ENCODE assay signal across 1 cellular context in the genomic region with DNA sequence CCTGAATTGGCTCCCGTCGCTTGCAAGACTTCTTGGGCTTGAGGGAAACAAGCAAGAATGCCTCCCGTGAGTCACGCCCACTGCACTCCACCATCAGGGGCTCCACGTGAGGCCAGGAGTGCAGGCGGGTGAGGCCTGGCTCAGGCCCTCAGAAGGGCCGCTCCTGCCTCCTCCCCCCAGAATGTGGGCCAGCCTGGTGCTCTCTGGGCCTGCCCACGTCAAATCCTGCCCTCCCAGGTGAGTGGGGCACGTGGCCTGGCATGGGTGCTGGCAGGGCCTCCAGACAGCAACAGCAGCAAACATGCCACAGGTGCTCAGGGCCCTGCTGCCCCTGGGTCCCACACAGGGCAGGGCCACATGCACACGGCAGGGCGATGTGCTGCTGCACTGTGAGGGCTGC.
TF ChIP-seq lines count a peak whose summit lies in the region.

No MANE protein-coding gene starts in this region.

TF ChIP-seq in GM12878, 131 proteins besides CTCF, POLR2A, EP300 and RAD21:
- TF ChIP-seq, protein P1, sequence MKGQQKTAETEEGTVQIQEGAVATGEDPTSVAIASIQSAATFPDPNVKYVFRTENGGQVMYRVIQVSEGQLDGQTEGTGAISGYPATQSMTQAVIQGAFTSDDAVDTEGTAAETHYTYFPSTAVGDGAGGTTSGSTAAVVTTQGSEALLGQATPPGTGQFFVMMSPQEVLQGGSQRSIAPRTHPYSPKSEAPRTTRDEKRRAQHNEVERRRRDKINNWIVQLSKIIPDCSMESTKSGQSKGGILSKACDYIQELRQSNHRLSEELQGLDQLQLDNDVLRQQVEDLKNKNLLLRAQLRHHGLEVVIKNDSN (IDR thresholded peaks at IDR 0.05; ENCODE audit: borderline replicate concordance, extremely low read length, insufficient read depth, low read depth, low read length) = no peak
- TF ChIP-seq SMC3 (IDR thresholded peaks at IDR 0.05; ENCODE audit: borderline replicate concordance, low read length) = no peak
- TF ChIP-seq ATF7 (IDR thresholded peaks at IDR 0.05; ENCODE audit: low read depth) = no peak
- TF ChIP-seq RUNX3 (IDR thresholded peaks at IDR 0.05; ENCODE audit: low read length) = no peak
- no peak for TF ChIP-seq SUPT20H (IDR thresholded peaks at IDR 0.05; ENCODE audit: borderline replicate concordance, control insufficient read depth, low read depth, low read length)
- no peak for TF ChIP-seq TCF3 (IDR thresholded peaks at IDR 0.05; ENCODE audit: borderline replicate concordance, insufficient read depth, low read depth, low read length)
- TF ChIP-seq ETV6 (conservative IDR thresholded peaks at IDR 0.05 in 1 of 2, IDR thresholded peaks at IDR 0.05 in 1 of 2; ENCODE audit: borderline replicate concordance in 1 of 2, low read depth in 1 of 2) = no peak
- TF ChIP-seq ZNF622 (IDR thresholded peaks at IDR 0.05) = no peak
- no peak for TF ChIP-seq RFX5 (IDR thresholded peaks at IDR 0.05; ENCODE audit: low read depth, low read length)
- TF ChIP-seq NR2C1 (IDR thresholded peaks at IDR 0.05) = no peak
- TF ChIP-seq, protein P2, sequence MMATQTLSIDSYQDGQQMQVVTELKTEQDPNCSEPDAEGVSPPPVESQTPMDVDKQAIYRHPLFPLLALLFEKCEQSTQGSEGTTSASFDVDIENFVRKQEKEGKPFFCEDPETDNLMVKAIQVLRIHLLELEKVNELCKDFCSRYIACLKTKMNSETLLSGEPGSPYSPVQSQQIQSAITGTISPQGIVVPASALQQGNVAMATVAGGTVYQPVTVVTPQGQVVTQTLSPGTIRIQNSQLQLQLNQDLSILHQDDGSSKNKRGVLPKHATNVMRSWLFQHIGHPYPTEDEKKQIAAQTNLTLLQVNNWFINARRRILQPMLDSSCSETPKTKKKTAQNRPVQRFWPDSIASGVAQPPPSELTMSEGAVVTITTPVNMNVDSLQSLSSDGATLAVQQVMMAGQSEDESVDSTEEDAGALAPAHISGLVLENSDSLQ (IDR thresholded peaks at IDR 0.05) = no peak
- no peak for TF ChIP-seq BACH1 (IDR thresholded peaks at IDR 0.05; ENCODE audit: borderline replicate concordance)
- TF ChIP-seq, protein P3, sequence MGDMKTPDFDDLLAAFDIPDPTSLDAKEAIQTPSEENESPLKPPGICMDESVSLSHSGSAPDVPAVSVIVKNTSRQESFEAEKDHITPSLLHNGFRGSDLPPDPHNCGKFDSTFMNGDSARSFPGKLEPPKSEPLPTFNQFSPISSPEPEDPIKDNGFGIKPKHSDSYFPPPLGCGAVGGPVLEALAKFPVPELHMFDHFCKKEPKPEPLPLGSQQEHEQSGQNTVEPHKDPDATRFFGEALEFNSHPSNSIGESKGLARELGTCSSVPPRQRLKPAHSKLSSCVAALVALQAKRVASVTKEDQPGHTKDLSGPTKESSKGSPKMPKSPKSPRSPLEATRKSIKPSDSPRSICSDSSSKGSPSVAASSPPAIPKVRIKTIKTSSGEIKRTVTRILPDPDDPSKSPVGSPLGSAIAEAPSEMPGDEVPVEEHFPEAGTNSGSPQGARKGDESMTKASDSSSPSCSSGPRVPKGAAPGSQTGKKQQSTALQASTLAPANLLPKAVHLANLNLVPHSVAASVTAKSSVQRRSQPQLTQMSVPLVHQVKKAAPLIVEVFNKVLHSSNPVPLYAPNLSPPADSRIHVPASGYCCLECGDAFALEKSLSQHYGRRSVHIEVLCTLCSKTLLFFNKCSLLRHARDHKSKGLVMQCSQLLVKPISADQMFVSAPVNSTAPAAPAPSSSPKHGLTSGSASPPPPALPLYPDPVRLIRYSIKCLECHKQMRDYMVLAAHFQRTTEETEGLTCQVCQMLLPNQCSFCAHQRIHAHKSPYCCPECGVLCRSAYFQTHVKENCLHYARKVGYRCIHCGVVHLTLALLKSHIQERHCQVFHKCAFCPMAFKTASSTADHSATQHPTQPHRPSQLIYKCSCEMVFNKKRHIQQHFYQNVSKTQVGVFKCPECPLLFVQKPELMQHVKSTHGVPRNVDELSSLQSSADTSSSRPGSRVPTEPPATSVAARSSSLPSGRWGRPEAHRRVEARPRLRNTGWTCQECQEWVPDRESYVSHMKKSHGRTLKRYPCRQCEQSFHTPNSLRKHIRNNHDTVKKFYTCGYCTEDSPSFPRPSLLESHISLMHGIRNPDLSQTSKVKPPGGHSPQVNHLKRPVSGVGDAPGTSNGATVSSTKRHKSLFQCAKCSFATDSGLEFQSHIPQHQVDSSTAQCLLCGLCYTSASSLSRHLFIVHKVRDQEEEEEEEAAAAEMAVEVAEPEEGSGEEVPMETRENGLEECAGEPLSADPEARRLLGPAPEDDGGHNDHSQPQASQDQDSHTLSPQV (IDR thresholded peaks at IDR 0.05) = no peak
- TF ChIP-seq, protein P4, sequence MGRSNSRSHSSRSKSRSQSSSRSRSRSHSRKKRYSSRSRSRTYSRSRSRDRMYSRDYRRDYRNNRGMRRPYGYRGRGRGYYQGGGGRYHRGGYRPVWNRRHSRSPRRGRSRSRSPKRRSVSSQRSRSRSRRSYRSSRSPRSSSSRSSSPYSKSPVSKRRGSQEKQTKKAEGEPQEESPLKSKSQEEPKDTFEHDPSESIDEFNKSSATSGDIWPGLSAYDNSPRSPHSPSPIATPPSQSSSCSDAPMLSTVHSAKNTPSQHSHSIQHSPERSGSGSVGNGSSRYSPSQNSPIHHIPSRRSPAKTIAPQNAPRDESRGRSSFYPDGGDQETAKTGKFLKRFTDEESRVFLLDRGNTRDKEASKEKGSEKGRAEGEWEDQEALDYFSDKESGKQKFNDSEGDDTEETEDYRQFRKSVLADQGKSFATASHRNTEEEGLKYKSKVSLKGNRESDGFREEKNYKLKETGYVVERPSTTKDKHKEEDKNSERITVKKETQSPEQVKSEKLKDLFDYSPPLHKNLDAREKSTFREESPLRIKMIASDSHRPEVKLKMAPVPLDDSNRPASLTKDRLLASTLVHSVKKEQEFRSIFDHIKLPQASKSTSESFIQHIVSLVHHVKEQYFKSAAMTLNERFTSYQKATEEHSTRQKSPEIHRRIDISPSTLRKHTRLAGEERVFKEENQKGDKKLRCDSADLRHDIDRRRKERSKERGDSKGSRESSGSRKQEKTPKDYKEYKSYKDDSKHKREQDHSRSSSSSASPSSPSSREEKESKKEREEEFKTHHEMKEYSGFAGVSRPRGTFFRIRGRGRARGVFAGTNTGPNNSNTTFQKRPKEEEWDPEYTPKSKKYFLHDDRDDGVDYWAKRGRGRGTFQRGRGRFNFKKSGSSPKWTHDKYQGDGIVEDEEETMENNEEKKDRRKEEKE (IDR thresholded peaks at IDR 0.05) = no peak
- TF ChIP-seq, protein P5, sequence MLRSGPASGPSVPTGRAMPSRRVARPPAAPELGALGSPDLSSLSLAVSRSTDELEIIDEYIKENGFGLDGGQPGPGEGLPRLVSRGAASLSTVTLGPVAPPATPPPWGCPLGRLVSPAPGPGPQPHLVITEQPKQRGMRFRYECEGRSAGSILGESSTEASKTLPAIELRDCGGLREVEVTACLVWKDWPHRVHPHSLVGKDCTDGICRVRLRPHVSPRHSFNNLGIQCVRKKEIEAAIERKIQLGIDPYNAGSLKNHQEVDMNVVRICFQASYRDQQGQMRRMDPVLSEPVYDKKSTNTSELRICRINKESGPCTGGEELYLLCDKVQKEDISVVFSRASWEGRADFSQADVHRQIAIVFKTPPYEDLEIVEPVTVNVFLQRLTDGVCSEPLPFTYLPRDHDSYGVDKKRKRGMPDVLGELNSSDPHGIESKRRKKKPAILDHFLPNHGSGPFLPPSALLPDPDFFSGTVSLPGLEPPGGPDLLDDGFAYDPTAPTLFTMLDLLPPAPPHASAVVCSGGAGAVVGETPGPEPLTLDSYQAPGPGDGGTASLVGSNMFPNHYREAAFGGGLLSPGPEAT (IDR thresholded peaks at IDR 0.05; ENCODE audit: low read depth) = no peak
